29 cellular contexts compared by ENCODE assay signal in genomic region chr11:2818021-2818420, GRCh38.
"Had no signal": no experiment of that assay in that cellular context is flagged by ENCODE, and none has a peak within 500 bp of the region (broad histone marks: within the 10 kb centered on the region; RNA-seq: fewer than 3 reads in every experiment).

No MANE protein-coding gene starts in this region.

- H3K27me3 ChIP-seq: ascending aorta, cardiac muscle cell, SJSA1 had no signal

- H3K9ac ChIP-seq: KMS-11, SK-N-SH had no signal

- H3K36me3 ChIP-seq: ascending aorta, cardiac muscle cell, SJSA1 had no signal

- H3K9me3 ChIP-seq: SK-N-SH had no signal

- DNase-seq: activated CD4-positive, alpha-beta T cell treated with anti-CD3 and anti-CD28 coated beads, Interleukin-2, amount 10 ng/mL, durations not matched to agents 24 days and 14 days; activated CD4-positive, alpha-beta T cell treated with anti-CD3 and anti-CD28 coated beads, Interleukin-2, amount 50 U/mL, for 4 hours; activated CD8-positive, alpha-beta T cell treated with anti-CD3 and anti-CD28 coated beads for 36 hours; activated effector memory CD4-positive, alpha-beta T cell treated with anti-CD3 and anti-CD28 coated beads, Interleukin-2, amount 50 U/mL, for 16 hours; activated naive CD4-positive, alpha-beta T cell; activated naive CD4-positive, alpha-beta T cell treated with anti-CD3 and anti-CD28 coated beads, Interleukin-2, amount 50 U/mL, for 16 hours; activated naive CD8-positive, alpha-beta T cell treated with anti-CD3 and anti-CD28 coated beads for 36 hours; activated T-cell treated with anti-CD3 and anti-CD28 coated beads, Interleukin-2, amount 50 U/mL, for 1 hour; activated T-cell treated with anti-CD3 and anti-CD28 coated beads, Interleukin-2, amount 50 U/mL, for 72 hours; amniotic stem cell; MM.1S; NCI-H1092 treated with DMSO at 0.1 percent for 48 hours; NCI-H1417; NCI-H146; NCI-H187 treated with DMSO at 0.1 percent for 48 hours; NCI-H2081 treated with DMSO at 0.1 percent for 48 hours; NCI-H345; NCI-H510A; NCI-H526; NCI-H748 treated with DMSO at 0.1 percent for 48 hours; NK-92 treated with Interleukin-12 subunit alpha and Interleukin-12 subunit beta, amount 100 ng/mL, for 24 hours; PC-9; SHP77 treated with DMSO at 0.1 percent for 48 hours; SK-N-SH had no signal

- H2AFZ ChIP-seq: PC-9 had no signal

- H3K27ac ChIP-seq: ascending aorta, cardiac muscle cell, KMS-11, PC-9, SJSA1 had no signal

- ATAC-seq: activated CD8-positive, alpha-beta T cell treated with anti-CD3 and anti-CD28 coated beads for 36 hours; activated T-cell treated with anti-CD3 and anti-CD28 coated beads, Interleukin-2, amount 50 U/mL, for 72 hours; activated T-helper 17 cell treated with anti-CD3 and anti-CD28 coated beads, Interleukin-2, amount 50 U/mL, for 72 hours had no signal

- H3K4me2 ChIP-seq: KMS-11, PC-9, SK-N-SH had no signal

- H3K4me3 ChIP-seq: ascending aorta, cardiac muscle cell, PC-9, SJSA1 had no signal
